Comparison of ENCODE assay signal across 8 cellular contexts in genomic region chr7:65621556-65622201, GRCh38.
DNase-seq lines count a peak whose midpoint lies in the region; ATAC-seq and TF ChIP-seq lines count a peak whose summit lies in the region.
"Not testable (repeated sequence)": the region's sequence is repeated elsewhere in the genome, so short reads cannot be mapped to it uniquely, and the experiment has no call there.

No MANE protein-coding gene starts in this region.

- POLR2A ChIA-PET in MCF 10A (lab: Yijun Ruan, JAX): not testable (repeated sequence)

- not testable (repeated sequence) for H3K27me3 ChIP-seq in parathyroid adenoma (ENCODE audit: control insufficient read depth, insufficient read depth, low read length); uterus

- DNase-seq in ELR (ENCODE audit: low read depth) (peak; percentile 11), NCI-H748 treated with DMSO at 0.1 percent for 48 hours (lab: John Stamatoyannopoulos, UW) (peak; percentile 13), MCF 10A (ENCODE audit: unreplicated experiment) (peak; percentile 15), left ventricle myocardium superior (peak; percentile 42), uterus (peak; percentile 13 to 16)
- peak; percentile 76 for DNase-seq in activated CD4-positive, alpha-beta T cell treated with anti-CD3 and anti-CD28 coated beads, Interleukin-2, amount 10 ng/mL, durations not matched to agents 24 days and 14 days

- H3K4me1 Mint-ChIP-seq in activated CD4-positive, alpha-beta T cell treated with anti-CD3 and anti-CD28 coated beads, Interleukin-2, amount 10 ng/mL, durations not matched to agents 24 days and 14 days; MCF 10A (ENCODE audit: insufficient read depth, unreplicated experiment): not testable (repeated sequence)

- H3K9ac ChIP-seq in parathyroid adenoma: not testable (repeated sequence)

- not testable (repeated sequence) for H3K9me3 ChIP-seq in parathyroid adenoma (ENCODE audit: control insufficient read depth, low read length); uterus

- H3K4me3 Mint-ChIP-seq in activated CD4-positive, alpha-beta T cell treated with anti-CD3 and anti-CD28 coated beads, Interleukin-2, amount 10 ng/mL, durations not matched to agents 24 days and 14 days; MCF 10A (ENCODE audit: unreplicated experiment): not testable (repeated sequence)

- not testable (repeated sequence) for H3K36me3 Mint-ChIP-seq in activated CD4-positive, alpha-beta T cell treated with anti-CD3 and anti-CD28 coated beads, Interleukin-2, amount 10 ng/mL, durations not matched to agents 24 days and 14 days (ENCODE audit: low read depth); MCF 10A (ENCODE audit: insufficient read depth, unreplicated experiment)

- peak; percentile 62 for ATAC-seq in HG03342 (IDR thresholded peaks at IDR 0.05; ENCODE audit: unreplicated experiment)
- ATAC-seq in left ventricle myocardium superior: not testable (repeated sequence)

- peak; percentile 43 for TF ChIP-seq CTCF in MCF 10A (IDR thresholded peaks at IDR 0.05; ENCODE audit: unreplicated experiment)
- TF ChIP-seq CTCF in parathyroid adenoma (IDR thresholded peaks at IDR 0.05): peak; percentile 49
- TF ChIP-seq CTCF in uterus (IDR thresholded peaks at IDR 0.05): peak in 2 of 4 experiments; percentile 38 to 39

- not testable (repeated sequence) for BruUV-seq in MCF 10A (replicated peaks; lab: Mats Ljungman, UMichigan)

- H3K4me1 ChIP-seq in parathyroid adenoma, uterus: not testable (repeated sequence)

- peak overlapping the region; percentile 20 for H2AFZ ChIP-seq in parathyroid adenoma

- not testable (repeated sequence) for H3K27ac ChIP-seq in parathyroid adenoma, uterus

- H3K9me3 Mint-ChIP-seq in activated CD4-positive, alpha-beta T cell treated with anti-CD3 and anti-CD28 coated beads, Interleukin-2, amount 10 ng/mL, durations not matched to agents 24 days and 14 days; MCF 10A (ENCODE audit: unreplicated experiment): not testable (repeated sequence)

- H3K79me2 ChIP-seq in parathyroid adenoma: not testable (repeated sequence)

- not testable (repeated sequence) for H3K4me2 ChIP-seq in parathyroid adenoma (ENCODE audit: low read length)

- TF ChIP-seq POLR2A in uterus (IDR thresholded peaks at IDR 0.05): not testable (repeated sequence)

- not testable (repeated sequence) for H3K27ac Mint-ChIP-seq in activated CD4-positive, alpha-beta T cell treated with anti-CD3 and anti-CD28 coated beads, Interleukin-2, amount 10 ng/mL, durations not matched to agents 24 days and 14 days; MCF 10A (ENCODE audit: low read depth, unreplicated experiment)

- not testable (repeated sequence) for H3K4me3 ChIP-seq in parathyroid adenoma (ENCODE audit: low read depth, low read length); uterus

- intact Hi-C loops in activated CD4-positive, alpha-beta T cell treated with anti-CD3 and anti-CD28 coated beads, Interleukin-2, amount 10 ng/mL, durations not matched to agents 24 days and 14 days (cut with micrococcal nuclease); MCF 10A (cut with micrococcal nuclease); left ventricle myocardium superior (cut with micrococcal nuclease); uterus (cut with DNase I; ENCODE audit: low total_unique reads): not testable (repeated sequence)

- not testable (repeated sequence) for H3K36me3 ChIP-seq in parathyroid adenoma (ENCODE audit: control insufficient read depth, insufficient read depth, low read length); uterus

- peaks cover 21% of the 10 kb centered on the region for H3K27me3 Mint-ChIP-seq in activated CD4-positive, alpha-beta T cell treated with anti-CD3 and anti-CD28 coated beads, Interleukin-2, amount 10 ng/mL, durations not matched to agents 24 days and 14 days
- H3K27me3 Mint-ChIP-seq in MCF 10A (ENCODE audit: insufficient read depth, unreplicated experiment): peaks cover 23% of the 10 kb centered on the region

- CTCF ChIA-PET in MCF 10A (lab: Yijun Ruan, JAX): interaction anchor here (0.6 kb wide), 1 partner anchor 391 kb away, joined by 3 read pairs; no protein-coding TSS in a partner anchor

Comparison
In these comparisons a context has a peak if more than half of its experiments do, and no peak if none do; other contexts are left out.
1. DNase-seq: peak in every context shown above with its lines; median percentile 76 in activated CD4-positive, alpha-beta T cell treated with anti-CD3 and anti-CD28 coated beads, Interleukin-2, amount 10 ng/mL, durations not matched to agents 24 days and 14 days; 42 in left ventricle myocardium superior; 15 in MCF 10A; 14 in uterus; 13 in NCI-H748 treated with DMSO at 0.1 percent for 48 hours; 11 in ELR.